Comparison of ENCODE assay signal across 11 cellular contexts in the genomic region with DNA sequence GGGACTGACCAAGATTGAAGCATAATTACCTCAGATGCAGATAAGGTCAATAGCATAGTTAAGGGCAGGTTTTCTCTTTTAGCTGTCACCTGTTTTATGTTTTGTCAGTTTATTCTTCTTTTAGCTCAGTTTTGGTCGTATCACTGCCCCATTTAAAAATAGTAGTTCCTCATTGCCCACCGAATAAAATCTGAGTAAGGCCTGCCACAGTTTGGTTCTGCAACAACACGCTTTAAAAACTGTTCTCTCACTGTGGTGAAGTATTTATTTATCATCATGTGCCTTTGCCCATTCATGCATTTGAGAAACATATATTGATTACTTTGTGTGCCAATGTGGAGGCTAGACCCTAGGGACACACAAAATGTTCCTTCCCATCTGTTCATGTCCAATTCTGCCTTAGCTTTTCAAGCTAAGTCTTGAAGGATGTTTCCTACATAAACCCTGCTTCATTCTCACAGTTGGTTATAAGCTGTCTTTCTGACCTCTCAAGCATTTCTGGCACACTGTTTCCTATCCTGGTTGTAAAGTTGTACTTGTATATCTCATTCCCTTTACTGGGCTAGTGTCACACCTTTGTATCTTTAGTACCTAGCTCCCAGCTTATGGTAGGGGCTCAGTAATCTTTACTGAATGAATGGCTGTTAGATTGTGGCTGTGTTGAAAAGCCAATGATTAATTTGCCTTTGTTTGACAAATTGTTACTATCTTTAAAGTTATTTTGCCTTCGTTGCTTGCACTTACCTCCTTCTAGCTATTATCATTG. TPM values are rescaled to one million over a fixed set of nuclear protein-coding genes. Genes with fewer than 3 reads are reported as not detected.
DNase-seq lines count a peak whose midpoint lies in the region; ATAC-seq and TF ChIP-seq lines count a peak whose summit lies in the region.
"Had no signal": no experiment of that assay in that cellular context is flagged by ENCODE, and none has a peak within 500 bp of the region (broad histone marks: within the 10 kb centered on the region; RNA-seq: fewer than 3 reads in every experiment).

No MANE protein-coding gene starts in this region.

- in situ Hi-C loops in transverse colon (cut with MboI; ENCODE audit: low pct_ligation_motif_present in 1 of 4, low pct_unique_long_range_greater_than_20kb in 1 of 4, low sequenced_read_pairs in 3 of 4): no loop called here
- in situ Hi-C loops in GM13977 (cut with MboI; ENCODE audit: low pct_unique_long_range_greater_than_20kb, low sequenced_read_pairs, unreplicated experiment): loop anchor here (10.0 kb wide), 1 partner anchor 70 kb away; no protein-coding TSS in a partner anchor

- no peaks in the 10 kb centered on the region for H3K27me3 Mint-ChIP-seq in T-helper 2 cell treated with Interferon-gamma antibody and Interleukin-4, amounts not matched to agents 5 μg/mL and 100 μg/mL, for 36 hours (ENCODE audit: low read depth)

- H3K27ac Mint-ChIP-seq in T-helper 2 cell treated with Interferon-gamma antibody and Interleukin-4, amounts not matched to agents 5 μg/mL and 100 μg/mL, for 36 hours: no peak overlapping the region

- no peak overlapping the region for H2AFZ ChIP-seq in SU-DHL-6 (ENCODE audit: low read depth, low read length, severe bottlenecking)

- no peaks in the 10 kb centered on the region for H3K36me3 Mint-ChIP-seq in T-helper 2 cell treated with Interferon-gamma antibody and Interleukin-4, amounts not matched to agents 5 μg/mL and 100 μg/mL, for 36 hours (ENCODE audit: low read depth)

- H3F3A ChIP-seq in SU-DHL-6 (ENCODE audit: insufficient read depth): peaks cover 57% of the 10 kb centered on the region

- ATAC-seq in Right ventricle myocardium superior (ENCODE audit: poor library complexity): no peak
- ATAC-seq in right cardiac atrium: no peak
- ATAC-seq in GM18520 (IDR thresholded peaks at IDR 0.05; ENCODE audit: unreplicated experiment): no peak

- peaks cover 33% of the 10 kb centered on the region for H3K4me1 ChIP-seq in cardiac muscle cell (ENCODE audit: low read depth)
- H3K4me1 ChIP-seq in right cardiac atrium (ENCODE audit: control insufficient read depth, insufficient read depth, low read length): peaks cover 14% of the 10 kb centered on the region
- peaks cover 36 to 69% (median 46%) of the 10 kb centered on the region in 4 donors for H3K4me1 ChIP-seq in transverse colon

- intact Hi-C loops in Right ventricle myocardium superior (cut with DNase I) (no loop called here), right cardiac atrium (cut with DNase I) (no loop called here), transverse colon (cut with DNase I; ENCODE audit: low total_unique reads) (no loop called here)

- no peak overlapping the region for H3K4me3 Mint-ChIP-seq in T-helper 2 cell treated with Interferon-gamma antibody and Interleukin-4, amounts not matched to agents 5 μg/mL and 100 μg/mL, for 36 hours

- no peaks in the 10 kb centered on the region for H3K9me3 Mint-ChIP-seq in T-helper 2 cell treated with Interferon-gamma antibody and Interleukin-4, amounts not matched to agents 5 μg/mL and 100 μg/mL, for 36 hours

- H3K27me3 ChIP-seq in cardiac muscle cell (no peaks in the 10 kb centered on the region), SU-DHL-6 (ENCODE audit: low read length) (no peaks in the 10 kb centered on the region), right cardiac atrium (ENCODE audit: control insufficient read depth, insufficient read depth) (no peaks in the 10 kb centered on the region), transverse colon (no peaks in the 10 kb centered on the region)

- H4K20me1 ChIP-seq in SU-DHL-6 (ENCODE audit: low read depth, low read length): peaks cover 8% of the 10 kb centered on the region

- peak overlapping the region; percentile 68 for H3K4me2 ChIP-seq in SU-DHL-6 (ENCODE audit: low read depth, low read length, poor library complexity, severe bottlenecking)

- 45% methylated on average over 4 of the region's 4 CpGs for WGBS in right cardiac atrium
- 33 to 36% methylated on average over 4 of the region's 4 CpGs for WGBS in transverse colon (ENCODE audit: low coverage in 1 of 2), 2 donors

- H3K27ac ChIP-seq in cardiac muscle cell (peak overlapping the region; percentile 71), SU-DHL-6 (ENCODE audit: low read depth, low read length) (peak overlapping the region; percentile 97), right cardiac atrium (ENCODE audit: low read length) (peak overlapping the region; percentile 58), transverse colon (peak overlapping the region; percentile 43 to 65 (median 55))
- H3K27ac ChIP-seq: C4-2B had no signal

- H3K9ac ChIP-seq in SU-DHL-6 (ENCODE audit: low read length): peak overlapping the region; percentile 48

- H3K4me1 Mint-ChIP-seq in T-helper 2 cell treated with Interferon-gamma antibody and Interleukin-4, amounts not matched to agents 5 μg/mL and 100 μg/mL, for 36 hours (ENCODE audit: low read depth): peaks cover 57% of the 10 kb centered on the region

- no peaks in the 10 kb centered on the region for H3K9me3 ChIP-seq in cardiac muscle cell (ENCODE audit: low read depth)
- H3K9me3 ChIP-seq in SU-DHL-6 (ENCODE audit: insufficient read depth, low read length): no peaks in the 10 kb centered on the region
- H3K9me3 ChIP-seq in right cardiac atrium (ENCODE audit: control insufficient read depth, low read length): no peaks in the 10 kb centered on the region
- no peaks in the 10 kb centered on the region for H3K9me3 ChIP-seq in transverse colon

- peak in 1 of 2 donors; percentile 50 for DNase-seq in cardiac muscle cell (ENCODE audit: low read depth in 1 of 2, low spot score in 1 of 2)
- DNase-seq in Right ventricle myocardium superior: no peak
- no peak for DNase-seq in right cardiac atrium
- DNase-seq in transverse colon: no peak
- no peak for DNase-seq in T-helper 2 cell treated with Interferon-gamma antibody and Interleukin-4, amounts not matched to agents 5 μg/mL and 100 μg/mL, for 36 hours (ENCODE audit: low spot score)
- no peak for DNase-seq in GM13977 (ENCODE audit: low spot score)
- DNase-seq: central memory CD4-positive, alpha-beta T cell; NCI-H2081 treated with DMSO at 0.1 percent for 48 hours had no signal

- H3K9me2 ChIP-seq in SU-DHL-6 (replicated peaks; ENCODE audit: insufficient read depth, low read length): no peaks in the 10 kb centered on the region

- H3K4me3 ChIP-seq in cardiac muscle cell (no peak overlapping the region), SU-DHL-6 (ENCODE audit: insufficient read depth, low read length, poor library complexity, severe bottlenecking) (peak overlapping the region; percentile 29), right cardiac atrium (ENCODE audit: low read length) (no peak overlapping the region), transverse colon (no peak overlapping the region)

- no peak for TF ChIP-seq EP300 in transverse colon (IDR thresholded peaks at IDR 0.05; ENCODE audit: low read depth)

- TF ChIP-seq CTCF in cardiac muscle cell (IDR thresholded peaks at IDR 0.05; ENCODE audit: low read depth, low read length): no peak
- TF ChIP-seq CTCF in SU-DHL-6 (IDR thresholded peaks at IDR 0.05; ENCODE audit: insufficient read depth, low read length, poor library complexity, severe bottlenecking): no peak
- no peak for TF ChIP-seq CTCF in transverse colon (IDR thresholded peaks at IDR 0.05)
- no peak for TF ChIP-seq CTCF in GM13977 (IDR thresholded peaks at IDR 0.05; ENCODE audit: extremely low read depth, insufficient read depth, missing control alignments)

- TF ChIP-seq POLR2A in transverse colon (IDR thresholded peaks at IDR 0.05): no peak

- no peaks in the 10 kb centered on the region for H3K36me3 ChIP-seq in cardiac muscle cell
- no peaks in the 10 kb centered on the region for H3K36me3 ChIP-seq in SU-DHL-6 (ENCODE audit: low read length)
- H3K36me3 ChIP-seq in transverse colon: no peaks in the 10 kb centered on the region

- peaks cover 99% of the 10 kb centered on the region for H3K79me2 ChIP-seq in SU-DHL-6 (ENCODE audit: insufficient read depth, low read length)

RNA-seq across cellular contexts. Expression of gene AKAP13, which starts 23.9 kb away (rescaled TPM):
- 72.5 and 108 TPM in 2 replicates for total RNA-seq in cardiac muscle cell
- 53.1 and 86.9 TPM in 2 replicates for polyA plus RNA-seq in cardiac muscle cell
- total RNA-seq in Right ventricle myocardium superior: 322 TPM
- 100 to 1,000 TPM; 250 to 348 (median 260) TPM for total RNA-seq in right cardiac atrium
- polyA plus RNA-seq in right cardiac atrium: 104 TPM
- total RNA-seq in transverse colon: 100 to 1,000 TPM; 206 to 291 (median 214) TPM
